Comparison of ENCODE assay signal across 9 cellular contexts in the genomic region with DNA sequence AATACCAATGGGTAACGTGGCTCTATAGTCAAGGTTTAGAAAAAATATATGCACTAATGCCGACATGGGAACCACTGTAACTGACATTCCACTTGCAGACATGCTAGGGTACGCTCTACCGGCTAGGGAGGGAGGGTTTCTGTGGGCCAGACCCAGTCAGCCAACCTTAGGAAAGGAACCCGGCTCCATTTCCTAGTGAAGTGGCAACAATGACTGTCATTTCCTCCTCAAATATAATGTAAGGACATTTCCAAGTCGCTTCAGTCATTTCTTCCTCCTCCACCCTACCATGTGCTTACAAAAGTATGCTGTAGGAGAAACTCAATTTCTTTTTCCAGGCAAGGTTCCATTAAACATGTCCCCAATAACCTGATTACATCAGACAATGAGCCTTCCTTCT.
DNase-seq lines count a peak whose midpoint lies in the region; TF ChIP-seq lines count a peak whose summit lies in the region.
"Had no signal": no experiment of that assay in that cellular context is flagged by ENCODE, and none has a peak within 500 bp of the region (broad histone marks: within the 10 kb centered on the region; RNA-seq: fewer than 3 reads in every experiment).

No MANE protein-coding gene starts in this region.

- no peaks in the 10 kb centered on the region for H3K79me2 ChIP-seq in hepatocyte

- no peaks in the 10 kb centered on the region for H3K9me3 ChIP-seq in hepatocyte (ENCODE audit: low read depth)
- H3K9me3 ChIP-seq in thymus (ENCODE audit: control insufficient read depth) = no peaks in the 10 kb centered on the region

- H3K27me3 ChIP-seq in hepatocyte (no peaks in the 10 kb centered on the region), thymus (ENCODE audit: control insufficient read depth, insufficient read depth) (no peaks in the 10 kb centered on the region)

- H3K36me3 ChIP-seq in hepatocyte (replicated peaks; ENCODE audit: insufficient read depth, low read depth) = no peaks in the 10 kb centered on the region
- no peaks in the 10 kb centered on the region for H3K36me3 ChIP-seq in thymus (ENCODE audit: control insufficient read depth, insufficient read depth)

- in situ Hi-C loops in KBM-7 (cut with MboI; ENCODE audit: low pct_unique_long_range_greater_than_20kb, low sequenced_read_pairs) = no loop called here

- WGBS in hepatocyte (ENCODE audit: low lambda C conversion rate, missing lambda C conversion rate) = 86% methylated on average over 6 of the region's 6 CpGs
- WGBS in thymus = 60% methylated on average over 6 of the region's 6 CpGs

- H3K4me1 Mint-ChIP-seq in activated CD4-positive, alpha-beta memory T cell treated with anti-CD3 and anti-CD28 coated beads for 36 hours (ENCODE audit: low read depth) = peaks cover 54% of the 10 kb centered on the region

- peaks cover 6% of the 10 kb centered on the region for H3K36me3 Mint-ChIP-seq in activated CD4-positive, alpha-beta memory T cell treated with anti-CD3 and anti-CD28 coated beads for 36 hours

- no peaks in the 10 kb centered on the region for H3K27me3 Mint-ChIP-seq in activated CD4-positive, alpha-beta memory T cell treated with anti-CD3 and anti-CD28 coated beads for 36 hours

- POLR2A ChIA-PET in activated CD4-positive, alpha-beta memory T cell treated with anti-CD3 and anti-CD28 coated beads for 36 hours (lab: Charles Lee) = no interaction called here

- H3K9me3 Mint-ChIP-seq in activated CD4-positive, alpha-beta memory T cell treated with anti-CD3 and anti-CD28 coated beads for 36 hours = no peaks in the 10 kb centered on the region
- H3K9me3 Mint-ChIP-seq: HFFc6 had no signal

- CTCF ChIA-PET in activated CD4-positive, alpha-beta memory T cell treated with anti-CD3 and anti-CD28 coated beads for 36 hours (lab: Charles Lee) = interaction anchor here (1.6 kb wide), 1 partner anchor 21 kb away, joined by 5 read pairs; no protein-coding TSS in a partner anchor

- peak overlapping the region; percentile 91 for H3K27ac Mint-ChIP-seq in activated CD4-positive, alpha-beta memory T cell treated with anti-CD3 and anti-CD28 coated beads for 36 hours
- H3K27ac Mint-ChIP-seq: HFFc6 had no signal

- H3K4me3 ChIP-seq in hepatocyte (peak overlapping the region; percentile 34), thymus (ENCODE audit: low read length) (peak overlapping the region; percentile 54)

- H3K4me2 ChIP-seq in hepatocyte = peak overlapping the region; percentile 74

- no peak for TF ChIP-seq CTCF in hepatocyte (IDR thresholded peaks at IDR 0.05; ENCODE audit: poor library complexity)

- intact Hi-C loops in activated CD4-positive, alpha-beta memory T cell treated with anti-CD3 and anti-CD28 coated beads for 36 hours (cut with micrococcal nuclease) = loop anchor here (1.0 to 10.0 kb wide), 4 partner anchors 64 to 811 kb away; partner anchors contain the start of gene PSMD14
- intact Hi-C loops in cardiac septum (cut with DNase I) = no loop called here

- H3K27ac ChIP-seq in hepatocyte = peak overlapping the region; percentile 48
- H3K27ac ChIP-seq in thymus (ENCODE audit: low read depth) = peak overlapping the region; percentile 53

- peak overlapping the region; percentile 80 for H2AFZ ChIP-seq in hepatocyte

- H3K4me3 Mint-ChIP-seq in activated CD4-positive, alpha-beta memory T cell treated with anti-CD3 and anti-CD28 coated beads for 36 hours = peak overlapping the region; percentile 89
- H3K4me3 Mint-ChIP-seq: HFFc6 had no signal

- no peaks in the 10 kb centered on the region for H3K4me1 ChIP-seq in hepatocyte (ENCODE audit: insufficient read depth)
- H3K4me1 ChIP-seq in thymus (ENCODE audit: control insufficient read depth, insufficient read depth, low read length) = peaks cover 7% of the 10 kb centered on the region

- H4K20me1 ChIP-seq in hepatocyte (ENCODE audit: insufficient read depth, poor library complexity, severe bottlenecking) = no peaks in the 10 kb centered on the region

- DNase-seq in activated CD8-positive, alpha-beta memory T cell treated with anti-CD3 and anti-CD28 coated beads for 24 hours = peak; percentile 60
- no peak for DNase-seq in activated CD8-positive, alpha-beta memory T cell treated with anti-CD3 and anti-CD28 coated beads, Interleukin-2, amount 50 U/mL, for 4 hours
- peak; percentile 34 for DNase-seq in activated CD4-positive, alpha-beta memory T cell treated with anti-CD3 and anti-CD28 coated beads for 36 hours
- DNase-seq in hepatocyte (ENCODE audit: low spot score) (no peak), KBM-7 (no peak), cardiac septum (ENCODE audit: low spot score) (no peak), activated gamma-delta T cell treated with Interleukin-2 at 50 U/mL for 16 hours (no peak)
- DNase-seq: HFFc6 had no signal

- no peaks in the 10 kb centered on the region for H3K9me2 ChIP-seq in hepatocyte (replicated peaks; ENCODE audit: insufficient read depth)

Comparison
In these comparisons a context has a peak if more than half of its experiments do, and no peak if none do; other contexts are left out.
1. DNase-seq: peak in activated CD8-positive, alpha-beta memory T cell treated with anti-CD3 and anti-CD28 coated beads for 24 hours (single experiment) and activated CD4-positive, alpha-beta memory T cell treated with anti-CD3 and anti-CD28 coated beads for 36 hours (single experiment); none in activated CD8-positive, alpha-beta memory T cell treated with anti-CD3 and anti-CD28 coated beads, Interleukin-2, amount 50 U/mL, for 4 hours (single experiment), hepatocyte (single experiment), KBM-7 (single experiment), cardiac septum (single experiment) and activated gamma-delta T cell treated with Interleukin-2 at 50 U/mL for 16 hours (single experiment).